1 cellular context compared by ENCODE assay signal in genomic region chr20:47330933-47331708, GRCh38.
TF ChIP-seq lines count a peak whose summit lies in the region.

No MANE protein-coding gene starts in this region.

TF ChIP-seq in K562, 482 proteins besides CTCF, POLR2A, EP300 and RAD21 (continued from another document and continues in another):
- TF ChIP-seq NFE2 (IDR thresholded peaks at IDR 0.05; ENCODE audit: low read depth) = peak; percentile 94
- TF ChIP-seq BCLAF1 (IDR thresholded peaks at IDR 0.05; ENCODE audit: borderline replicate concordance in 1 of 2, control insufficient read depth in 1 of 2, low read depth in 2 of 2, low read length in 1 of 2) = peak in 1 of 2 experiments; percentile 37; a peak in 2 of 4 replicates
- no peak for TF ChIP-seq U2AF2 (optimal IDR thresholded peaks at IDR 0.05; ENCODE audit: low read depth, low read length)
- peak; percentile 37; the same call in 1 of the 2 replicates for TF ChIP-seq THAP12 (CRISPR knock-in tag; IDR thresholded peaks at IDR 0.05)
- TF ChIP-seq CBFA2T2 (conservative IDR thresholded peaks at IDR 0.05) = peak; percentile 95
- peak; percentile 80 for TF ChIP-seq TRIM28 (IDR thresholded peaks at IDR 0.05)
- TF ChIP-seq SREBF1 (IDR thresholded peaks at IDR 0.05; ENCODE audit: borderline replicate concordance, low read depth, low read length) = 0 out of 2 replicates have a peak, but pooled peaks have one; percentile 27
- no peak for TF ChIP-seq ZZZ3 (IDR thresholded peaks at IDR 0.05)
- TF ChIP-seq KDM1A (IDR thresholded peaks at IDR 0.05) = peak; percentile 97 to 98
- peak; percentile 73 for TF ChIP-seq BRD9 (IDR thresholded peaks at IDR 0.05; ENCODE audit: low read depth, partially characterized antibody)
- peak; percentile 78; the same call in 1 of the 2 replicates for TF ChIP-seq ZNF583 (CRISPR knock-in tag; IDR thresholded peaks at IDR 0.05)
- no peak for TF ChIP-seq FOXJ2 (tag; IDR thresholded peaks at IDR 0.05)
- peak; percentile 61; the same call in 1 of the 2 replicates for TF ChIP-seq NFRKB (IDR thresholded peaks at IDR 0.05; ENCODE audit: low read depth)
- no peak for TF ChIP-seq ZNF280B (CRISPR knock-in tag; IDR thresholded peaks at IDR 0.05)
- TF ChIP-seq RBM34 (IDR thresholded peaks at IDR 0.05; ENCODE audit: borderline replicate concordance, insufficient read depth, low read length) = no peak
- TF ChIP-seq PML (IDR thresholded peaks at IDR 0.05; ENCODE audit: low read length) = peak; percentile 87
- TF ChIP-seq ZKSCAN1 (IDR thresholded peaks at IDR 0.05; ENCODE audit: low read depth, low read length) = peak; percentile 52; the same call in 1 of the 2 replicates
- TF ChIP-seq CBFB (CRISPR knock-in tag; IDR thresholded peaks at IDR 0.05) = no peak; the same call in 1 of the 2 replicates
- TF ChIP-seq LCOR (CRISPR knock-in tag; IDR thresholded peaks at IDR 0.05) = peak; percentile 54; the same call in 1 of the 2 replicates
- TF ChIP-seq ZBTB11 (CRISPR knock-in tag; IDR thresholded peaks at IDR 0.05) = peak in 2 of 3 experiments; percentile 83; a peak in 4 of 6 replicates
- TF ChIP-seq L3MBTL2 (IDR thresholded peaks at IDR 0.05) = peak; percentile 66
- TF ChIP-seq ZNF668 (CRISPR knock-in tag; IDR thresholded peaks at IDR 0.05) = peak; percentile 73; the same call in 1 of the 2 replicates
- TF ChIP-seq POU5F1 (IDR thresholded peaks at IDR 0.05; ENCODE audit: borderline replicate concordance, low read depth, low read length, partially characterized antibody) = no peak
- TF ChIP-seq MLLT1 (IDR thresholded peaks at IDR 0.05) = peak; percentile 50 to 77; a peak in 2 of 4 replicates
- TF ChIP-seq CTBP1 (IDR thresholded peaks at IDR 0.05; ENCODE audit: borderline replicate concordance) = peak; percentile 90
- TF ChIP-seq TBP (optimal IDR thresholded peaks at IDR 0.05; ENCODE audit: low read depth, low read length) = peak; percentile 41
- 0 out of 3 replicates have a peak, but pooled peaks of 1 of the 2 experiments have one; percentile 7 for TF ChIP-seq CBX3 (IDR thresholded peaks at IDR 0.05; ENCODE audit: borderline replicate concordance in 1 of 2, low read length in 2 of 2)
- TF ChIP-seq ZNF253 (CRISPR knock-in tag; conservative IDR thresholded peaks at IDR 0.05) = no peak
- no peak for TF ChIP-seq ZNF174 (CRISPR knock-in tag; IDR thresholded peaks at IDR 0.05)
- peak; percentile 52 to 85 for TF ChIP-seq MNT (conservative IDR thresholded peaks at IDR 0.05)
- peak; percentile 43; the same call in 1 of the 2 replicates for TF ChIP-seq ETV1 (tag; conservative IDR thresholded peaks at IDR 0.05; ENCODE audit: low read depth)
- 0 out of 2 replicates have a peak, but pooled peaks have one; percentile 21 for TF ChIP-seq ZKSCAN8 (CRISPR knock-in tag; IDR thresholded peaks at IDR 0.05)
- peak; percentile 78 for TF ChIP-seq ZBTB2 (IDR thresholded peaks at IDR 0.05)
- no peak for TF ChIP-seq ILF3 (IDR thresholded peaks at IDR 0.05; ENCODE audit: borderline replicate concordance)
- no peak for TF ChIP-seq ZFP91 (CRISPR knock-in tag; IDR thresholded peaks at IDR 0.05)
- peak; percentile 96 for TF ChIP-seq BHLHE40 (IDR thresholded peaks at IDR 0.05; ENCODE audit: low read length)
- TF ChIP-seq PHB2 (IDR thresholded peaks at IDR 0.05; ENCODE audit: low read depth) = no peak
- peak; percentile 61; the same call in 1 of the 2 replicates for TF ChIP-seq MEF2A (IDR thresholded peaks at IDR 0.05; ENCODE audit: control insufficient read depth, low read depth, low read length)
- peak; percentile 94 for TF ChIP-seq SMAD4 (CRISPR knock-in tag; conservative IDR thresholded peaks at IDR 0.05)
- TF ChIP-seq SMAD3 (CRISPR knock-in tag; conservative IDR thresholded peaks at IDR 0.05) = 0 out of 2 replicates have a peak, but pooled peaks have one; percentile 60
- no peak for TF ChIP-seq RFX7 (CRISPR knock-in tag; IDR thresholded peaks at IDR 0.05)
